1 cellular context compared by ENCODE assay signal in genomic region chr18:76751538-76751890, GRCh38.
A peak's percentile ranks its signal among the peaks of the same experiment; 100 is the strongest.
TF ChIP-seq lines count a peak whose summit lies in the region.

No MANE protein-coding gene starts in this region.

TF ChIP-seq in HepG2, 621 proteins besides CTCF, POLR2A, EP300 and RAD21 (continued from another document):
- no peak for TF ChIP-seq AFF4 (CRISPR knock-in tag; IDR thresholded peaks at IDR 0.05)
- TF ChIP-seq THAP7 (CRISPR knock-in tag; IDR thresholded peaks at IDR 0.05) = no peak
- TF ChIP-seq ZNF263 (CRISPR knock-in tag; IDR thresholded peaks at IDR 0.05) = peak; percentile 6; the same call in 1 of the 2 replicates
- 0 out of 2 replicates have a peak, but pooled peaks have one; percentile 10 for TF ChIP-seq ZNF687 (CRISPR knock-in tag; IDR thresholded peaks at IDR 0.05)
- peak in 1 of 2 experiments; percentile 96; a peak in 2 of 4 replicates for TF ChIP-seq ATF4 (CRISPR knock-in tag; IDR thresholded peaks at IDR 0.05)
- TF ChIP-seq ZFP1 (CRISPR knock-in tag; IDR thresholded peaks at IDR 0.05) = no peak
- peak; percentile 47; the same call in 1 of the 2 replicates for TF ChIP-seq CEBPB (IDR thresholded peaks at IDR 0.05; ENCODE audit: borderline replicate concordance, low read depth, low read length)
- peak; percentile 27; the same call in 1 of the 2 replicates for TF ChIP-seq NR2F6 (IDR thresholded peaks at IDR 0.05)
- TF ChIP-seq NR2F6 (CRISPR knock-in tag; IDR thresholded peaks at IDR 0.05) = no peak
- no peak for TF ChIP-seq ZNF549 (CRISPR knock-in tag; IDR thresholded peaks at IDR 0.05)
- peak; percentile 86 for TF ChIP-seq CEBPG (CRISPR knock-in tag; IDR thresholded peaks at IDR 0.05)
